In genomic region chr6:2793491-2794151, GRCh38 we compare ENCODE assay signal across 9 cellular contexts. TPM values are rescaled to one million over a fixed set of nuclear protein-coding genes. Genes with fewer than 3 reads are reported as not detected.
DNase-seq lines count a peak whose midpoint lies in the region; ATAC-seq, FAIRE-seq and TF ChIP-seq lines count a peak whose summit lies in the region.
"Had no signal": no experiment of that assay in that cellular context is flagged by ENCODE, and none has a peak within 500 bp of the region (broad histone marks: within the 10 kb centered on the region; RNA-seq: fewer than 3 reads in every experiment).

No MANE protein-coding gene starts in this region.

- H3K36me3 ChIP-seq in gastroesophageal sphincter (no peaks in the 10 kb centered on the region), stomach smooth muscle (ENCODE audit: control insufficient read depth in 2 of 2, insufficient read depth in 2 of 2, low read length in 2 of 2) (peaks cover 0 to 4% of the 10 kb centered on the region in 2 donors)

- H3K4me3 Mint-ChIP-seq in activated CD4-positive, alpha-beta memory T cell treated with anti-CD3 and anti-CD28 coated beads for 36 hours, result no peak overlapping the region

- no peak for ATAC-seq in gastroesophageal sphincter

- H3K9me3 ChIP-seq in gastroesophageal sphincter (no peaks in the 10 kb centered on the region), stomach smooth muscle (ENCODE audit: control insufficient read depth in 2 of 2, low read length in 2 of 2) (no peaks in the 10 kb centered on the region)

- TF ChIP-seq CTCF in gastroesophageal sphincter (IDR thresholded peaks at IDR 0.05), result no peak

- no peak overlapping the region for H3K9ac ChIP-seq in stomach smooth muscle (ENCODE audit: low read length in 2 of 2)

- H3K27me3 ChIP-seq in gastroesophageal sphincter (no peaks in the 10 kb centered on the region), stomach smooth muscle (ENCODE audit: control insufficient read depth in 1 of 2, insufficient read depth in 2 of 2, low read length in 2 of 2) (no peaks in the 10 kb centered on the region)

- no peak overlapping the region for H3K4me3 ChIP-seq in gastroesophageal sphincter
- no peak overlapping the region for H3K4me3 ChIP-seq in stomach smooth muscle (ENCODE audit: low read length in 2 of 2)

- H3K9me3 Mint-ChIP-seq in activated CD4-positive, alpha-beta memory T cell treated with anti-CD3 and anti-CD28 coated beads for 36 hours, result no peaks in the 10 kb centered on the region

- no peak for FAIRE-seq in urothelium cell line (lab: Jason Lieb, UNC)

- H3K36me3 Mint-ChIP-seq in activated CD4-positive, alpha-beta memory T cell treated with anti-CD3 and anti-CD28 coated beads for 36 hours, result no peaks in the 10 kb centered on the region

- H3K4me1 Mint-ChIP-seq in activated CD4-positive, alpha-beta memory T cell treated with anti-CD3 and anti-CD28 coated beads for 36 hours (ENCODE audit: low read depth), result peaks cover 37% of the 10 kb centered on the region

- TF ChIP-seq EP300 in gastroesophageal sphincter (IDR thresholded peaks at IDR 0.05), result no peak

- CTCF ChIA-PET in activated CD4-positive, alpha-beta memory T cell treated with anti-CD3 and anti-CD28 coated beads for 36 hours (lab: Charles Lee), result interaction anchor here (1.0 to 2.0 kb wide), 7 partner anchors 25 to 196 kb away, joined by 4 to 9 read pairs (median 5); partner anchors contain the start of gene SERPINB1

- peak overlapping the region in 3 of 4 donors; percentile 22 to 81 (median 54) for H3K27ac ChIP-seq in gastroesophageal sphincter
- H3K27ac ChIP-seq in stomach smooth muscle (ENCODE audit: low read length), result peak overlapping the region; percentile 41
- H3K27ac ChIP-seq: C4-2B had no signal

- no peaks in the 10 kb centered on the region for H3K27me3 Mint-ChIP-seq in activated CD4-positive, alpha-beta memory T cell treated with anti-CD3 and anti-CD28 coated beads for 36 hours

- intact Hi-C loops in activated CD4-positive, alpha-beta memory T cell treated with anti-CD3 and anti-CD28 coated beads for 36 hours (cut with micrococcal nuclease), result loop anchor here (1.0 to 2.0 kb wide), 4 partner anchors 17 to 183 kb away; no protein-coding TSS in a partner anchor

- POLR2A ChIA-PET in activated CD4-positive, alpha-beta memory T cell treated with anti-CD3 and anti-CD28 coated beads for 36 hours (lab: Charles Lee), result interaction anchor here (1.0 to 1.9 kb wide), 2 partner anchors 48 to 195 kb away, joined by 4 to 11 read pairs; partner anchors contain the start of gene SERPINB1

- peak overlapping the region; percentile 87 for H3K27ac Mint-ChIP-seq in activated CD4-positive, alpha-beta memory T cell treated with anti-CD3 and anti-CD28 coated beads for 36 hours

- H3K4me1 ChIP-seq in gastroesophageal sphincter (peaks cover 0 to 71% (median 9%) of the 10 kb centered on the region in 3 donors), stomach smooth muscle (ENCODE audit: control insufficient read depth, insufficient read depth, low read length) (peaks cover 22% of the 10 kb centered on the region)

- DNase-seq in activated gamma-delta T cell treated with Interleukin-2 at 50 U/mL for 16 hours, result peak; percentile 12
- DNase-seq in activated gamma-delta T cell (lab: John Stamatoyannopoulos, UW), result no peak
- DNase-seq in activated CD4-positive, alpha-beta memory T cell treated with anti-CD3 and anti-CD28 coated beads for 36 hours, result peak; percentile 68
- DNase-seq in T-helper 9 cell, result no peak
- DNase-seq in NCI-H82 treated with DMSO at 0.1 percent for 48 hours (lab: John Stamatoyannopoulos, UW; ENCODE audit: unreplicated experiment), result no peak
- DNase-seq in urothelium cell line (ENCODE audit: low spot score), result no peak

- WGBS in gastroesophageal sphincter (ENCODE audit: low coverage in 1 of 2), 2 donors, result 52 to 55% methylated on average over 5 to 7 of the region's 9 CpGs

- TF ChIP-seq POLR2A in gastroesophageal sphincter (IDR thresholded peaks at IDR 0.05), result no peak

RNA-seq across cellular contexts. Expression of gene WRNIP1, which starts 28.4 kb away (rescaled TPM):
- 10 to 100 TPM; 32.7 to 32.8 TPM for total RNA-seq in activated CD4-positive, alpha-beta memory T cell treated with anti-CD3 and anti-CD28 coated beads for 36 hours
- total RNA-seq in gastroesophageal sphincter, result 10 to 100 TPM; 48.1 to 66.1 (median 57.1) TPM

RNA-seq across cellular contexts. Expression of gene MYLK4, which starts 42.9 kb away (rescaled TPM):
- total RNA-seq in activated CD4-positive, alpha-beta memory T cell treated with anti-CD3 and anti-CD28 coated beads for 36 hours, result under 1 TPM; 0.05 to 0.07 TPM
- 1 to 10 TPM in 1 of 4 donors, under 1 TPM in 3; 0.31 to 1.2 (median 0.56) TPM for total RNA-seq in gastroesophageal sphincter

RNA-seq across cellular contexts. Expression of gene SERPINB1, which starts 48.0 kb away (rescaled TPM):
- total RNA-seq in activated CD4-positive, alpha-beta memory T cell treated with anti-CD3 and anti-CD28 coated beads for 36 hours, result 100 to 1,000 TPM; 164 to 169 TPM
- 10 to 100 TPM; 24.8 to 79.0 (median 45.4) TPM for total RNA-seq in gastroesophageal sphincter

Comparison
In these comparisons a context has a peak if more than half of its experiments do, and no peak if none do; other contexts are left out.
1. DNase-seq: peak in activated gamma-delta T cell treated with Interleukin-2 at 50 U/mL for 16 hours (single experiment) and activated CD4-positive, alpha-beta memory T cell treated with anti-CD3 and anti-CD28 coated beads for 36 hours (single experiment); none in activated gamma-delta T cell (single experiment), T-helper 9 cell (single experiment), NCI-H82 treated with DMSO at 0.1 percent for 48 hours (single experiment) and urothelium cell line (single experiment).